In genomic region chr6:129598244-129599187, GRCh38 we compare ENCODE assay signal across 8 cellular contexts.
DNase-seq lines count a peak whose midpoint lies in the region; ATAC-seq and TF ChIP-seq lines count a peak whose summit lies in the region.

No MANE protein-coding gene starts in this region.

- DNase-seq in CD14-positive monocyte (ENCODE audit: low spot score) (no peak), NCI-H2171 treated with DMSO at 0.1 percent for 48 hours (lab: John Stamatoyannopoulos, UW) (peak; percentile 55), germinal center (ENCODE audit: low spot score) (peak; percentile 51), progenitor cell of endocrine pancreas (ENCODE audit: low spot score, unreplicated experiment) (no peak)
- no peak for DNase-seq in activated naive CD4-positive, alpha-beta T cell treated with anti-CD3 and anti-CD28 coated beads, Interleukin-2, amount 10 ng/mL, durations not matched to agents 7 days and 5 days

- peak; percentile 60 for ATAC-seq in GM18861 (IDR thresholded peaks at IDR 0.05; ENCODE audit: unreplicated experiment)
- peak; percentile 54 for ATAC-seq in HG03108 (IDR thresholded peaks at IDR 0.05; ENCODE audit: unreplicated experiment)

- H3K27ac Mint-ChIP-seq in CD14-positive monocyte (no peak overlapping the region), progenitor cell of endocrine pancreas (peak overlapping the region; percentile 70)
- H3K27ac Mint-ChIP-seq in activated naive CD4-positive, alpha-beta T cell treated with anti-CD3 and anti-CD28 coated beads, Interleukin-2, amount 10 ng/mL, durations not matched to agents 7 days and 5 days = no peak overlapping the region

- peaks cover 0 to 2% (median 0%) of the 10 kb centered on the region in 3 donors for H3K27me3 Mint-ChIP-seq in CD14-positive monocyte (ENCODE audit: low read depth in 3 of 3)
- H3K27me3 Mint-ChIP-seq in progenitor cell of endocrine pancreas = no peaks in the 10 kb centered on the region
- H3K27me3 Mint-ChIP-seq in activated naive CD4-positive, alpha-beta T cell treated with anti-CD3 and anti-CD28 coated beads, Interleukin-2, amount 10 ng/mL, durations not matched to agents 7 days and 5 days = peaks cover 5% of the 10 kb centered on the region

- H3K4me3 ChIP-seq in WI38 (ENCODE audit: low read depth, low read length) = no peak overlapping the region

- CTCF ChIA-PET in activated naive CD4-positive, alpha-beta T cell treated with anti-CD3 and anti-CD28 coated beads, Interleukin-2, amount 10 ng/mL, durations not matched to agents 7 days and 5 days (lab: Charles Lee) = interaction anchor here (0.7 to 8.0 kb wide), 26 partner anchors 8 to 423 kb away, joined by 3 to 159 read pairs (median 4); no protein-coding TSS in a partner anchor

- H3K9me3 Mint-ChIP-seq in CD14-positive monocyte (no peaks in the 10 kb centered on the region), progenitor cell of endocrine pancreas (ENCODE audit: low read depth) (no peaks in the 10 kb centered on the region)
- H3K9me3 Mint-ChIP-seq in activated naive CD4-positive, alpha-beta T cell treated with anti-CD3 and anti-CD28 coated beads, Interleukin-2, amount 10 ng/mL, durations not matched to agents 7 days and 5 days = no peaks in the 10 kb centered on the region

- H3K36me3 Mint-ChIP-seq in CD14-positive monocyte (peaks cover 16 to 19% of the 10 kb centered on the region in 2 donors), progenitor cell of endocrine pancreas (ENCODE audit: insufficient read depth) (no peaks in the 10 kb centered on the region)
- H3K36me3 Mint-ChIP-seq in activated naive CD4-positive, alpha-beta T cell treated with anti-CD3 and anti-CD28 coated beads, Interleukin-2, amount 10 ng/mL, durations not matched to agents 7 days and 5 days = peaks cover 6% of the 10 kb centered on the region

- H3K4me1 Mint-ChIP-seq in CD14-positive monocyte (no peaks in the 10 kb centered on the region), progenitor cell of endocrine pancreas (ENCODE audit: low read depth) (peaks cover 6% of the 10 kb centered on the region)
- no peaks in the 10 kb centered on the region for H3K4me1 Mint-ChIP-seq in activated naive CD4-positive, alpha-beta T cell treated with anti-CD3 and anti-CD28 coated beads, Interleukin-2, amount 10 ng/mL, durations not matched to agents 7 days and 5 days

- H3K4me3 Mint-ChIP-seq in CD14-positive monocyte (no peak overlapping the region), progenitor cell of endocrine pancreas (ENCODE audit: low read depth) (no peak overlapping the region)
- H3K4me3 Mint-ChIP-seq in activated naive CD4-positive, alpha-beta T cell treated with anti-CD3 and anti-CD28 coated beads, Interleukin-2, amount 10 ng/mL, durations not matched to agents 7 days and 5 days = no peak overlapping the region

- peak; percentile 80 for TF ChIP-seq CTCF in CD14-positive monocyte (IDR thresholded peaks at IDR 0.05)
- peak; percentile 37; the same call in 1 of the 2 replicates for TF ChIP-seq CTCF in WI38 (IDR thresholded peaks at IDR 0.05; ENCODE audit: low read depth, low read length)
- TF ChIP-seq CTCF in progenitor cell of endocrine pancreas (IDR thresholded peaks at IDR 0.05; ENCODE audit: unreplicated experiment) = peak; percentile 92

- intact Hi-C loops in CD14-positive monocyte (cut with micrococcal nuclease) = loop anchor here (5.0 to 10.0 kb wide), 2 partner anchors 336 to 424 kb away; no protein-coding TSS in a partner anchor

Comparison
In these comparisons a context has a peak if more than half of its experiments do, and no peak if none do; other contexts are left out.
1. DNase-seq: peak in NCI-H2171 treated with DMSO at 0.1 percent for 48 hours (single experiment) and germinal center (single experiment); none in CD14-positive monocyte (single experiment), progenitor cell of endocrine pancreas (single experiment) and activated naive CD4-positive, alpha-beta T cell treated with anti-CD3 and anti-CD28 coated beads, Interleukin-2, amount 10 ng/mL, durations not matched to agents 7 days and 5 days (single experiment).
2. CTCF ChIP-seq: peak in every context shown above with its lines; median percentile 92 in progenitor cell of endocrine pancreas; 80 in CD14-positive monocyte; 37 in WI38.